ENCODE assay signal across 27 cellular contexts in the genomic region with DNA sequence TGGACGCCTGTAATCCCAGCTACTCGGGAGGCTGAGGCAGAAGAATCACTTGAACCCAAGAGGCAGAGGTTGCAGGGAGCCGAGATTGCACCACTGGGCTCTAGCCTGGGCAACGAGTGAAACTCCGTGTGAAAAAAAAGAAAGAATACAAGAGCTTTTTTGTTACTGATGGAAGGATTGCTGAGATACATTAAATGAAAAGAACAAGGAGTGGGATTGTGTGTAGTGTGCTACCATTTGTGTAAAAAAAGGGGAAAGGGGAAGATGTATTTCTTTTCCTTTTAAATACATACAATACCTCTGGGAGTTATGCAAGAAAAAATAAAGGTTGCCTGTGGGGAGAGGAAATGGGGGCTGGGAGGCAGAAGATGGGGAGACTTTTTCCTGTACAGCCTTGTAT.
"Had no signal": no experiment of that assay in that cellular context is flagged by ENCODE, and none has a peak within 500 bp of the region (broad histone marks: within the 10 kb centered on the region; RNA-seq: fewer than 3 reads in every experiment).

No MANE protein-coding gene starts in this region.

- H3K4me1 ChIP-seq: adrenal gland had no signal

- H3K9me3 ChIP-seq: adrenal gland had no signal

- H3K4me3 ChIP-seq: adrenal gland, SK-N-MC had no signal

- ATAC-seq: activated CD4-positive, alpha-beta T cell treated with anti-CD3 and anti-CD28 coated beads for 36 hours; activated CD4-positive, CD25-positive, alpha-beta regulatory T cell treated with anti-CD3 and anti-CD28 coated beads, Interleukin-2, amount 50 U/mL, for 24 hours; activated naive CD4-positive, alpha-beta T cell treated with anti-CD3 and anti-CD28 coated beads, Interleukin-2, amount 50 U/mL, for 72 hours; activated T-cell treated with anti-CD3 and anti-CD28 coated beads, Interleukin-2, amount 50 U/mL, for 4 hours had no signal

- DNase-seq: activated CD4-positive, alpha-beta memory T cell treated with anti-CD3 and anti-CD28 coated beads for 36 hours; activated CD4-positive, alpha-beta T cell treated with anti-CD3 and anti-CD28 coated beads for 36 hours; activated CD4-positive, alpha-beta T cell treated with anti-CD3 and anti-CD28 coated beads, Interleukin-2, amount 50 U/mL, for 1 hour; activated CD8-positive, alpha-beta memory T cell treated with anti-CD3 and anti-CD28 coated beads, Interleukin-2, amount 50 U/mL, for 4 hours; activated gamma-delta T cell treated with Interleukin-2 at 50 U/mL for 16 hours; activated naive CD4-positive, alpha-beta T cell treated with anti-CD3 and anti-CD28 coated beads for 36 hours; activated T-cell treated with anti-CD3 and anti-CD28 coated beads for 4 hours; activated T-cell treated with anti-CD3 and anti-CD28 coated beads, Interleukin-2, amount 50 U/mL, for 4 hours; adrenal gland; caudate nucleus; cerebellar nuclear complex; KG1; NCI-H1048; NCI-H1105 treated with DMSO at 0.1 percent for 48 hours; NCI-H1436; NCI-H1694; NCI-H1930; NCI-H2171; NCI-H510A; NCI-H526; NCI-H748 treated with DMSO at 0.1 percent for 48 hours; NK-92 treated with Interleukin-12 subunit alpha and Interleukin-12 subunit beta, amount 100 ng/mL, for 24 hours; OCI-M1; Right ventricle myocardium superior had no signal

- H3K27me3 ChIP-seq: adrenal gland had no signal

- H3K27ac ChIP-seq: adrenal gland, SK-N-MC had no signal

- H3K36me3 ChIP-seq: adrenal gland had no signal
